Comparison of ENCODE assay signal across 1 cellular context in the genomic region with DNA sequence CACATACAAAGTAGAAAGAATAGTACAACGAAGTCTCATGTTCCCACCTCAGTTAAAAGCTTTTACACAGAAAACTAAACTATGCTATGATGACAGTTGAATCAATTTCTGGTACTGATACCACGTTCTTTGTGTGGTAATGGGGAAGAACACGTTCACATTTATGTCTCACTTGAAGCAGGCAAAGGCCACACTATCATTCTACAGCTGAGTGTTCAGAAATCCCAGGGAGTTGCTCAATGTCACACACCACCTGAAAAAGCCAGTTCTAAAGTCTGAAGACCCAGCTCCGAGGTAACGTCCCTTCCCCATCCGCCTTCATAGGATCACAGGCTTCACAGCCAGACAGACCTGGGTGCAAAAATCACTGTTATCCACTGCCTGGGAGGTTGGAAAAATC.
A peak's percentile ranks its signal among the peaks of the same experiment; 100 is the strongest.
TF ChIP-seq lines count a peak whose summit lies in the region.

No MANE protein-coding gene starts in this region.

TF ChIP-seq in HepG2, 621 proteins besides CTCF, POLR2A, EP300 and RAD21:
- TF ChIP-seq, protein P1, sequence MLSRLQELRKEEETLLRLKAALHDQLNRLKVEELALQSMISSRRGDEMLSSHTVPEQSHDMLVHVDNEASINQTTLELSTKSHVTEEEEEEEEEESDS (CRISPR knock-in tag; IDR thresholded peaks at IDR 0.05; ENCODE audit: borderline replicate concordance) = no peak
- TF ChIP-seq ZNF143 (CRISPR knock-in tag; IDR thresholded peaks at IDR 0.05) = no peak
- peak; percentile 31; the same call in 1 of the 2 replicates for TF ChIP-seq GFI1 (CRISPR knock-in tag; IDR thresholded peaks at IDR 0.05; ENCODE audit: borderline replicate concordance)
- no peak for TF ChIP-seq ZMYM3 (CRISPR knock-in tag; IDR thresholded peaks at IDR 0.05)
- no peak for TF ChIP-seq DR1 (CRISPR knock-in tag; IDR thresholded peaks at IDR 0.05)
- TF ChIP-seq, protein P2, sequence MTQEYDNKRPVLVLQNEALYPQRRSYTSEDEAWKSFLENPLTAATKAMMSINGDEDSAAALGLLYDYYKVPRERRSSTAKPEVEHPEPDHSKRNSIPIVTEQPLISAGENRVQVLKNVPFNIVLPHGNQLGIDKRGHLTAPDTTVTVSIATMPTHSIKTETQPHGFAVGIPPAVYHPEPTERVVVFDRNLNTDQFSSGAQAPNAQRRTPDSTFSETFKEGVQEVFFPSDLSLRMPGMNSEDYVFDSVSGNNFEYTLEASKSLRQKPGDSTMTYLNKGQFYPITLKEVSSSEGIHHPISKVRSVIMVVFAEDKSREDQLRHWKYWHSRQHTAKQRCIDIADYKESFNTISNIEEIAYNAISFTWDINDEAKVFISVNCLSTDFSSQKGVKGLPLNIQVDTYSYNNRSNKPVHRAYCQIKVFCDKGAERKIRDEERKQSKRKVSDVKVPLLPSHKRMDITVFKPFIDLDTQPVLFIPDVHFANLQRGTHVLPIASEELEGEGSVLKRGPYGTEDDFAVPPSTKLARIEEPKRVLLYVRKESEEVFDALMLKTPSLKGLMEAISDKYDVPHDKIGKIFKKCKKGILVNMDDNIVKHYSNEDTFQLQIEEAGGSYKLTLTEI (CRISPR knock-in tag; conservative IDR thresholded peaks at IDR 0.05) = no peak
- peak; percentile 30; the same call in 1 of the 2 replicates for TF ChIP-seq CEBPG (CRISPR knock-in tag; IDR thresholded peaks at IDR 0.05)
- TF ChIP-seq SOX6 (IDR thresholded peaks at IDR 0.05) = no peak
- no peak for TF ChIP-seq SOX6 (CRISPR knock-in tag; IDR thresholded peaks at IDR 0.05)
- 0 out of 2 replicates have a peak, but pooled peaks have one; percentile 17 for TF ChIP-seq HNF4A (CRISPR knock-in tag; IDR thresholded peaks at IDR 0.05)
- TF ChIP-seq KAT8 (CRISPR knock-in tag; IDR thresholded peaks at IDR 0.05) = no peak
- TF ChIP-seq, protein P3, sequence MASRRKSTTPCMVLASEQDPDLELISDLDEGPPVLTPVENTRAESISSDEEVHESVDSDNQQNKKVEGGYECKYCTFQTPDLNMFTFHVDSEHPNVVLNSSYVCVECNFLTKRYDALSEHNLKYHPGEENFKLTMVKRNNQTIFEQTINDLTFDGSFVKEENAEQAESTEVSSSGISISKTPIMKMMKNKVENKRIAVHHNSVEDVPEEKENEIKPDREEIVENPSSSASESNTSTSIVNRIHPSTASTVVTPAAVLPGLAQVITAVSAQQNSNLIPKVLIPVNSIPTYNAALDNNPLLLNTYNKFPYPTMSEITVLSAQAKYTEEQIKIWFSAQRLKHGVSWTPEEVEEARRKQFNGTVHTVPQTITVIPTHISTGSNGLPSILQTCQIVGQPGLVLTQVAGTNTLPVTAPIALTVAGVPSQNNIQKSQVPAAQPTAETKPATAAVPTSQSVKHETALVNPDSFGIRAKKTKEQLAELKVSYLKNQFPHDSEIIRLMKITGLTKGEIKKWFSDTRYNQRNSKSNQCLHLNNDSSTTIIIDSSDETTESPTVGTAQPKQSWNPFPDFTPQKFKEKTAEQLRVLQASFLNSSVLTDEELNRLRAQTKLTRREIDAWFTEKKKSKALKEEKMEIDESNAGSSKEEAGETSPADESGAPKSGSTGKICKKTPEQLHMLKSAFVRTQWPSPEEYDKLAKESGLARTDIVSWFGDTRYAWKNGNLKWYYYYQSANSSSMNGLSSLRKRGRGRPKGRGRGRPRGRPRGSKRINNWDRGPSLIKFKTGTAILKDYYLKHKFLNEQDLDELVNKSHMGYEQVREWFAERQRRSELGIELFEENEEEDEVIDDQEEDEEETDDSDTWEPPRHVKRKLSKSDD (CRISPR knock-in tag; IDR thresholded peaks at IDR 0.05; ENCODE audit: low read depth) = no peak
- TF ChIP-seq SATB2 (CRISPR knock-in tag; IDR thresholded peaks at IDR 0.05) = no peak
- TF ChIP-seq, protein P4, sequence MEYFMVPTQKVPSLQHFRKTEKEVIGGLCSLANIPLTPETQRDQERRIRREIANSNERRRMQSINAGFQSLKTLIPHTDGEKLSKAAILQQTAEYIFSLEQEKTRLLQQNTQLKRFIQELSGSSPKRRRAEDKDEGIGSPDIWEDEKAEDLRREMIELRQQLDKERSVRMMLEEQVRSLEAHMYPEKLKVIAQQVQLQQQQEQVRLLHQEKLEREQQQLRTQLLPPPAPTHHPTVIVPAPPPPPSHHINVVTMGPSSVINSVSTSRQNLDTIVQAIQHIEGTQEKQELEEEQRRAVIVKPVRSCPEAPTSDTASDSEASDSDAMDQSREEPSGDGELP (IDR thresholded peaks at IDR 0.05; ENCODE audit: borderline replicate concordance, low read depth) = 0 out of 2 replicates have a peak, but pooled peaks have one; percentile 14
- TF ChIP-seq, protein P5, sequence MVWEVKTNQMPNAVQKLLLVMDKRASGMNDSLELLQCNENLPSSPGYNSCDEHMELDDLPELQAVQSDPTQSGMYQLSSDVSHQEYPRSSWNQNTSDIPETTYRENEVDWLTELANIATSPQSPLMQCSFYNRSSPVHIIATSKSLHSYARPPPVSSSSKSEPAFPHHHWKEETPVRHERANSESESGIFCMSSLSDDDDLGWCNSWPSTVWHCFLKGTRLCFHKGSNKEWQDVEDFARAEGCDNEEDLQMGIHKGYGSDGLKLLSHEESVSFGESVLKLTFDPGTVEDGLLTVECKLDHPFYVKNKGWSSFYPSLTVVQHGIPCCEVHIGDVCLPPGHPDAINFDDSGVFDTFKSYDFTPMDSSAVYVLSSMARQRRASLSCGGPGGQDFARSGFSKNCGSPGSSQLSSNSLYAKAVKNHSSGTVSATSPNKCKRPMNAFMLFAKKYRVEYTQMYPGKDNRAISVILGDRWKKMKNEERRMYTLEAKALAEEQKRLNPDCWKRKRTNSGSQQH (CRISPR knock-in tag; IDR thresholded peaks at IDR 0.05; ENCODE audit: low read depth) = 0 out of 2 replicates have a peak, but pooled peaks have one; percentile 51
- TF ChIP-seq SPEN (CRISPR knock-in tag; IDR thresholded peaks at IDR 0.05; ENCODE audit: low read depth) = no peak
- peak; percentile 61; the same call in 1 of the 2 replicates for TF ChIP-seq CEBPB (IDR thresholded peaks at IDR 0.05; ENCODE audit: borderline replicate concordance, low read depth, low read length)
